16 cellular contexts compared by ENCODE assay signal in genomic region chr22:31526275-31526674, GRCh38.
DNase-seq lines count a peak whose midpoint lies in the region; ATAC-seq and TF ChIP-seq lines count a peak whose summit lies in the region.
"Had no signal": no experiment of that assay in that cellular context is flagged by ENCODE, and none has a peak within 500 bp of the region (broad histone marks: within the 10 kb centered on the region; RNA-seq: fewer than 3 reads in every experiment).

No MANE protein-coding gene starts in this region.

- no peak overlapping the region for H3K4me3 ChIP-seq in GM12865 (ENCODE audit: low read depth, low read length)
- H3K4me3 ChIP-seq: ovary had no signal

- ATAC-seq in HG02870 (IDR thresholded peaks at IDR 0.05; ENCODE audit: unreplicated experiment), result no peak

- DNase-seq in GM12865 (ENCODE audit: low read depth) (peak; percentile 30), NCI-H446 (lab: John Stamatoyannopoulos, UW) (no peak), dedifferentiated amniotic fluid mesenchymal stem cell (ENCODE audit: extremely low spot score) (no peak)
- peak; percentile 6 for DNase-seq in activated CD4-positive, alpha-beta T cell treated with anti-CD3 and anti-CD28 coated beads, Interleukin-2, amount 50 U/mL, for 1 hour
- peak; percentile 4 for DNase-seq in activated naive CD8-positive, alpha-beta T cell treated with anti-CD3 and anti-CD28 coated beads, Interleukin-2, amount 50 U/mL, for 16 hours (ENCODE audit: low read depth, low spot score)
- DNase-seq in stimulated activated CD4-positive, alpha-beta T cell treated with anti-CD3 and anti-CD28 coated beads, TNF-alpha, amount 100 ng/mL, for 24 hours (ENCODE audit: low read depth in 3 of 3), result peak; percentile 17 to 47 (median 34)
- DNase-seq: GF-D8, HCEC 1CT, islet precursor cell, Karpas-422, midbrain, NCI-H1436, NCI-H510A, ovary, T-helper 9 cell had no signal

- no peak for TF ChIP-seq CTCF in GM12865 (IDR thresholded peaks at IDR 0.05; ENCODE audit: insufficient read depth, low read depth, low read length, missing control alignments)

Comparison
In these comparisons a context has a peak if more than half of its experiments do, and no peak if none do; other contexts are left out.
1. DNase-seq: peak in GM12865 (single experiment), activated CD4-positive, alpha-beta T cell treated with anti-CD3 and anti-CD28 coated beads, Interleukin-2, amount 50 U/mL, for 1 hour (single experiment), activated naive CD8-positive, alpha-beta T cell treated with anti-CD3 and anti-CD28 coated beads, Interleukin-2, amount 50 U/mL, for 16 hours (single experiment) and stimulated activated CD4-positive, alpha-beta T cell treated with anti-CD3 and anti-CD28 coated beads, TNF-alpha, amount 100 ng/mL, for 24 hours (3 of 3); none in NCI-H446 (0 of 2) and dedifferentiated amniotic fluid mesenchymal stem cell (single experiment).